ENCODE assay signal across 1 cellular context in genomic region chr10:80382989-80383388, GRCh38.
TF ChIP-seq lines count a peak whose summit lies in the region.

No MANE protein-coding gene starts in this region.

TF ChIP-seq in liver, 16 proteins besides CTCF, POLR2A, EP300 and RAD21 (continued from another document):
- TF ChIP-seq REST (IDR thresholded peaks at IDR 0.05) (no peak), RXRA (IDR thresholded peaks at IDR 0.05) (no peak), SP1 (IDR thresholded peaks at IDR 0.05) (no peak), ZBTB33 (IDR thresholded peaks at IDR 0.05) (no peak)
